Comparison of ENCODE assay signal across 8 cellular contexts in genomic region chr10:80204193-80204714, GRCh38. TPM values are rescaled to one million over a fixed set of nuclear protein-coding genes. Genes with fewer than 3 reads are reported as not detected.
DNase-seq lines count a peak whose midpoint lies in the region; ATAC-seq, FAIRE-seq and TF ChIP-seq lines count a peak whose summit lies in the region.

No MANE protein-coding gene starts in this region.

- peak overlapping the region; percentile 66 to 96 (median 92) for H3K27ac Mint-ChIP-seq in naive B cell

- peak overlapping the region; percentile 96 for H3K9ac ChIP-seq in GM23248
- H3K9ac ChIP-seq in endothelial cell of umbilical vein (replicated peaks; ENCODE audit: extremely low read depth, insufficient read depth, low read length) = peak overlapping the region; percentile 92

- H3K36me3 ChIP-seq in GM23248 (ENCODE audit: low read depth) (no peaks in the 10 kb centered on the region), SJCRH30 (no peaks in the 10 kb centered on the region), endothelial cell of umbilical vein (ENCODE audit: control insufficient read depth in 2 of 2, extremely low read depth in 1 of 2, insufficient read depth in 2 of 2, low read length in 2 of 2) (no peaks in the 10 kb centered on the region)

- in situ Hi-C loops in GM23248 (cut with MboI) = no loop called here

- no peak for TF ChIP-seq CTCF in endothelial cell of umbilical vein (IDR thresholded peaks at IDR 0.05; ENCODE audit: extremely low read depth in 1 of 2, insufficient read depth in 1 of 2, low read depth in 1 of 2, low read length in 2 of 2)

- no peaks in the 10 kb centered on the region for H3K27me3 Mint-ChIP-seq in naive B cell

- peak; percentile 58 for FAIRE-seq in endothelial cell of umbilical vein (lab: Jason Lieb, UNC)

- WGBS in GM23248 (ENCODE audit: low coverage in 1 of 2, low lambda C conversion rate in 2 of 2, missing lambda C conversion rate in 2 of 2), 2 experiments = 2% methylated on average over 9 of the region's 9 CpGs

- H3K4me3 Mint-ChIP-seq in naive B cell = peak overlapping the region; percentile 82 to 97 (median 94)

- H3K79me2 ChIP-seq in GM23248 (ENCODE audit: insufficient read depth) (peaks cover 77% of the 10 kb centered on the region), endothelial cell of umbilical vein (ENCODE audit: control insufficient read depth, insufficient read depth, low read length) (peaks cover 53% of the 10 kb centered on the region)

- H2AFZ ChIP-seq in GM23248 = peak overlapping the region; percentile 70; the same call in 1 of the 2 replicates
- H2AFZ ChIP-seq in endothelial cell of umbilical vein (ENCODE audit: low read depth, low read length) = peak overlapping the region; percentile 4

- TSS peak; percentile 12 for BruUV-seq in endothelial cell of umbilical vein (replicated peaks; lab: Mats Ljungman, UMichigan)

- peaks cover 57% of the 10 kb centered on the region for H3K4me1 ChIP-seq in GM23248 (ENCODE audit: insufficient read depth)
- H3K4me1 ChIP-seq in SJCRH30 = peaks cover 4% of the 10 kb centered on the region
- peaks cover 50% of the 10 kb centered on the region for H3K4me1 ChIP-seq in endothelial cell of umbilical vein (ENCODE audit: control insufficient read depth, extremely low read depth, insufficient read depth, low read length)

- no peaks in the 10 kb centered on the region for H3K9me3 ChIP-seq in GM23248 (ENCODE audit: low read depth)
- no peaks in the 10 kb centered on the region for H3K9me3 ChIP-seq in SJCRH30 (replicated peaks)
- no peaks in the 10 kb centered on the region for H3K9me3 ChIP-seq in endothelial cell of umbilical vein (replicated peaks; ENCODE audit: control insufficient read depth, insufficient read depth, low read length)

- H3K9me2 ChIP-seq in GM23248 (ENCODE audit: insufficient read depth) = no peaks in the 10 kb centered on the region

- no peaks in the 10 kb centered on the region for H3K36me3 Mint-ChIP-seq in naive B cell

- DNase-seq in GM23248 = peak; percentile 76
- no peak for DNase-seq in SJCRH30
- no peak for DNase-seq in endothelial cell of umbilical vein (ENCODE audit: low read depth, low spot score)
- DNase-seq in naive B cell = no peak
- DNase-seq in NCI-H774 (lab: John Stamatoyannopoulos, UW) = no peak
- DNase-seq in DMS79 (lab: John Stamatoyannopoulos, UW) = no peak
- DNase-seq in Ammon's horn (ENCODE audit: low spot score) = no peak

- no peaks in the 10 kb centered on the region for H4K20me1 ChIP-seq in GM23248 (ENCODE audit: insufficient read depth)
- no peaks in the 10 kb centered on the region for H4K20me1 ChIP-seq in endothelial cell of umbilical vein (replicated peaks; ENCODE audit: control insufficient read depth, extremely low read depth, insufficient read depth, low read length)

- H3K4me1 Mint-ChIP-seq in naive B cell = peaks cover 46 to 65% (median 52%) of the 10 kb centered on the region in 3 donors

- dilution Hi-C loops in endothelial cell of umbilical vein (cut with MboI; ENCODE audit: extremely low pct_ligation_motif_present, low sequenced_read_pairs) = no loop called here

- CTCF ChIA-PET in endothelial cell of umbilical vein (lab: Charles Lee) = interaction anchor here (0.7 to 1.8 kb wide), 7 partner anchors 14 to 60 kb away, joined by 3 to 16 read pairs (median 5); no protein-coding TSS in a partner anchor

- H3K27ac ChIP-seq in GM23248 (peak overlapping the region; percentile 95), SJCRH30 (no peak overlapping the region), endothelial cell of umbilical vein (ENCODE audit: insufficient read depth, low read depth, low read length) (peak overlapping the region; percentile 87)

- no peak for ATAC-seq in naive B cell (ENCODE audit: low read depth in 2 of 2)
- no peak for ATAC-seq in HG03196 (IDR thresholded peaks at IDR 0.05; ENCODE audit: unreplicated experiment)

- H3K4me3 ChIP-seq in GM23248 = peak overlapping the region; percentile 83
- peak overlapping the region; percentile 89 for H3K4me3 ChIP-seq in SJCRH30
- H3K4me3 ChIP-seq in endothelial cell of umbilical vein (replicated peaks in 1 of 3; ENCODE audit: insufficient read depth in 1 of 3, low read depth in 1 of 3, low read length in 3 of 3) = peak overlapping the region; percentile 16 to 71 (median 50)

- H3K4me2 ChIP-seq in GM23248 (ENCODE audit: unreplicated experiment) (peak overlapping the region; percentile 85), endothelial cell of umbilical vein (ENCODE audit: insufficient read depth, low read length) (peak overlapping the region; percentile 69)

- no peak for TF ChIP-seq POLR2A in endothelial cell of umbilical vein (IDR thresholded peaks at IDR 0.05; ENCODE audit: low read depth, low read length)

- H3F3A ChIP-seq in GM23248 (ENCODE audit: insufficient read depth) = peaks cover 44% of the 10 kb centered on the region

- POLR2A ChIA-PET in endothelial cell of umbilical vein (lab: Charles Lee) = no interaction called here

- intact Hi-C loops in endothelial cell of umbilical vein (cut with micrococcal nuclease) = loop anchor here (1.0 to 5.0 kb wide), 2 partner anchors 46 to 208 kb away; no protein-coding TSS in a partner anchor

- H3K9me1 ChIP-seq in endothelial cell of umbilical vein (replicated peaks; ENCODE audit: control insufficient read depth, extremely low read depth, insufficient read depth, low read length) = no peaks in the 10 kb centered on the region

- H3K27me3 ChIP-seq in GM23248 (replicated peaks; ENCODE audit: insufficient read depth) = no peaks in the 10 kb centered on the region
- no peaks in the 10 kb centered on the region for H3K27me3 ChIP-seq in SJCRH30
- no peaks in the 10 kb centered on the region for H3K27me3 ChIP-seq in endothelial cell of umbilical vein (ENCODE audit: control insufficient read depth in 2 of 2, insufficient read depth in 2 of 2, low read length in 2 of 2)

- H3K9me3 Mint-ChIP-seq in naive B cell = no peaks in the 10 kb centered on the region

TF ChIP-seq in endothelial cell of umbilical vein, 7 proteins besides CTCF, POLR2A, EP300 and RAD21:
- TF ChIP-seq MYC (IDR thresholded peaks at IDR 0.05; ENCODE audit: low read depth, low read length) = no peak
- TF ChIP-seq GATA2 (IDR thresholded peaks at IDR 0.05; ENCODE audit: insufficient read depth, insufficient read length, low read depth, low read length) = no peak
- no peak for TF ChIP-seq MAX (IDR thresholded peaks at IDR 0.05; ENCODE audit: insufficient read depth, insufficient read length)
- no peak for TF ChIP-seq POLR2AphosphoS5 (IDR thresholded peaks at IDR 0.05; ENCODE audit: insufficient read depth, low read depth, low read length)
- no peak for TF ChIP-seq JUN (IDR thresholded peaks at IDR 0.05; ENCODE audit: borderline replicate concordance, insufficient read depth, insufficient read length, low read depth)
- TF ChIP-seq FOS (IDR thresholded peaks at IDR 0.05; ENCODE audit: borderline replicate concordance, insufficient read depth, low read length) = no peak
- TF ChIP-seq EZH2 (IDR thresholded peaks at IDR 0.05; ENCODE audit: borderline replicate concordance, low read depth, low read length, severe bottlenecking) = no peak

RNA-seq across cellular contexts. Expression of gene ANXA11, which starts 1.1 kb away (rescaled TPM):
- total RNA-seq in GM23248 (2014; rRNA removed; shearing (Covaris generic)) = 116 and 121 TPM in 2 replicates
- polyA plus RNA-seq in GM23248 (2016; fragmentation: Nextera tagmentation; extraction: Ambion mirVana) (189 and 194 TPM in 2 replicates), endothelial cell of umbilical vein (59.2 and 68.0 TPM in 2 replicates), naive B cell (ENCODE audit: low read depth in 6 of 6) (100 to 1,000 TPM; 146 to 167 (median 157) TPM)
- total RNA-seq in SJCRH30 (2014; rRNA removed; shearing (Covaris generic)) = 36.2 and 39.5 TPM in 2 replicates
- 122 and 143 TPM in 2 replicates for total RNA-seq in endothelial cell of umbilical vein
- 72.5 and 74.8 TPM in 2 replicates for polyA plus RNA-seq in endothelial cell of umbilical vein (2011; cell fraction: cytosol; rRNA removed)
- polyA plus RNA-seq in endothelial cell of umbilical vein (2011; cell fraction: nucleus; rRNA removed) = 58.0 and 87.2 TPM in 2 replicates
- 210 and 281 TPM in 2 replicates for polyA plus RNA-seq in endothelial cell of umbilical vein (2012)
- 59.0 and 59.7 TPM in 2 replicates for polyA minus RNA-seq in endothelial cell of umbilical vein
- polyA minus RNA-seq in endothelial cell of umbilical vein (2011; cell fraction: cytosol; rRNA and poly(A)+ RNA removed) = 70.7 TPM
- 51.3 and 53.0 TPM in 2 replicates for polyA minus RNA-seq in endothelial cell of umbilical vein (2011; cell fraction: nucleus; rRNA and poly(A)+ RNA removed)
